26 cellular contexts compared by ENCODE assay signal in genomic region chr1:245588250-245588649, GRCh38.
"Had no signal": no experiment of that assay in that cellular context is flagged by ENCODE, and none has a peak within 500 bp of the region (broad histone marks: within the 10 kb centered on the region; RNA-seq: fewer than 3 reads in every experiment).

No MANE protein-coding gene starts in this region.

- H3K4me1 Mint-ChIP-seq: activated CD4-positive, alpha-beta T cell treated with anti-CD3 and anti-CD28 coated beads, Interleukin-2, amount 10 ng/mL, durations not matched to agents 7 days and 5 days; activated CD8-positive, alpha-beta memory T cell treated with anti-CD3 and anti-CD28 coated beads, Interleukin-2, amount 10 ng/mL, durations not matched to agents 7 days and 5 days; stimulated activated naive B cell treated with anti-CD40 and anti-IgM and Interleukin-4, amounts not matched to agents 10 μg/mL and 1 μg/mL and 100 μg/mL, for 72 hours had no signal

- H3K27ac Mint-ChIP-seq: activated CD4-positive, alpha-beta T cell treated with anti-CD3 and anti-CD28 coated beads, Interleukin-2, amount 10 ng/mL, durations not matched to agents 7 days and 5 days; activated CD8-positive, alpha-beta memory T cell treated with anti-CD3 and anti-CD28 coated beads, Interleukin-2, amount 10 ng/mL, durations not matched to agents 7 days and 5 days; activated CD8-positive, alpha-beta T cell treated with anti-CD3 and anti-CD28 coated beads for 36 hours; natural killer cell treated with Interleukin-12 subunit alpha and Interleukin-12 subunit beta and Interleukin-15 and Interleukin-18, amount 100 ng/mL, for 72 hours; stimulated activated naive B cell treated with anti-CD40 and anti-IgM and Interleukin-4, amounts not matched to agents 10 μg/mL and 1 μg/mL and 100 μg/mL, for 72 hours had no signal

- H3K4me3 Mint-ChIP-seq: activated CD4-positive, alpha-beta T cell treated with anti-CD3 and anti-CD28 coated beads, Interleukin-2, amount 10 ng/mL, durations not matched to agents 7 days and 5 days; activated CD8-positive, alpha-beta memory T cell treated with anti-CD3 and anti-CD28 coated beads, Interleukin-2, amount 10 ng/mL, durations not matched to agents 7 days and 5 days; activated CD8-positive, alpha-beta T cell treated with anti-CD3 and anti-CD28 coated beads for 36 hours; natural killer cell treated with Interleukin-12 subunit alpha and Interleukin-12 subunit beta and Interleukin-15 and Interleukin-18, amount 100 ng/mL, for 72 hours; stimulated activated naive B cell treated with anti-CD40 and anti-IgM and Interleukin-4, amounts not matched to agents 10 μg/mL and 1 μg/mL and 100 μg/mL, for 72 hours had no signal

- H3K27me3 Mint-ChIP-seq: activated CD4-positive, alpha-beta T cell treated with anti-CD3 and anti-CD28 coated beads, Interleukin-2, amount 10 ng/mL, durations not matched to agents 7 days and 5 days; activated CD8-positive, alpha-beta memory T cell treated with anti-CD3 and anti-CD28 coated beads, Interleukin-2, amount 10 ng/mL, durations not matched to agents 7 days and 5 days; activated CD8-positive, alpha-beta T cell treated with anti-CD3 and anti-CD28 coated beads for 36 hours; natural killer cell treated with Interleukin-12 subunit alpha and Interleukin-12 subunit beta and Interleukin-15 and Interleukin-18, amount 100 ng/mL, for 72 hours had no signal

- H3K9me3 Mint-ChIP-seq: activated CD4-positive, alpha-beta T cell treated with anti-CD3 and anti-CD28 coated beads, Interleukin-2, amount 10 ng/mL, durations not matched to agents 7 days and 5 days; activated CD8-positive, alpha-beta T cell treated with anti-CD3 and anti-CD28 coated beads for 36 hours; natural killer cell treated with Interleukin-12 subunit alpha and Interleukin-12 subunit beta and Interleukin-15 and Interleukin-18, amount 100 ng/mL, for 72 hours; stimulated activated naive B cell treated with anti-CD40 and anti-IgM and Interleukin-4, amounts not matched to agents 10 μg/mL and 1 μg/mL and 100 μg/mL, for 72 hours had no signal

- H3K36me3 Mint-ChIP-seq: activated CD8-positive, alpha-beta memory T cell treated with anti-CD3 and anti-CD28 coated beads, Interleukin-2, amount 10 ng/mL, durations not matched to agents 7 days and 5 days; natural killer cell treated with Interleukin-12 subunit alpha and Interleukin-12 subunit beta and Interleukin-15 and Interleukin-18, amount 100 ng/mL, for 72 hours; stimulated activated naive B cell treated with anti-CD40 and anti-IgM and Interleukin-4, amounts not matched to agents 10 μg/mL and 1 μg/mL and 100 μg/mL, for 72 hours had no signal

- ATAC-seq: activated CD8-positive, alpha-beta memory T cell treated with anti-CD3 and anti-CD28 coated beads, Interleukin-2, amount 10 ng/mL, durations not matched to agents 7 days and 5 days; activated CD8-positive, alpha-beta T cell treated with anti-CD3 and anti-CD28 coated beads for 36 hours; body of pancreas; esophagus mucosa; natural killer cell treated with Interleukin-12 subunit alpha and Interleukin-12 subunit beta and Interleukin-15 and Interleukin-18, amount 100 ng/mL, for 72 hours; sciatic nerve; stimulated activated naive B cell treated with anti-CD40 and anti-IgM and Interleukin-4, amounts not matched to agents 10 μg/mL and 1 μg/mL and 100 μg/mL, for 72 hours had no signal

- DNase-seq: activated CD4-positive, alpha-beta T cell treated with anti-CD3 and anti-CD28 coated beads, Interleukin-2, amount 10 ng/mL, durations not matched to agents 7 days and 5 days; activated CD4-positive, CD25-positive, alpha-beta regulatory T cell treated with anti-CD3 and anti-CD28 coated beads, Interleukin-2, amount 50 U/mL, for 72 hours; activated CD8-positive, alpha-beta memory T cell treated with anti-CD3 and anti-CD28 coated beads, Interleukin-2, amount 10 ng/mL, durations not matched to agents 7 days and 5 days; activated CD8-positive, alpha-beta T cell treated with anti-CD3 and anti-CD28 coated beads for 36 hours; activated gamma-delta T cell; activated naive CD4-positive, alpha-beta T cell treated with anti-CD3 and anti-CD28 coated beads, Interleukin-2, amount 50 U/mL, for 16 hours; activated T-cell treated with anti-CD3 and anti-CD28 coated beads for 4 hours; body of pancreas; caudate nucleus; effector memory CD4-positive, alpha-beta T cell; foreskin melanocyte; hippocampal formation; left ventricle myocardium inferior; mammary epithelial cell; occipital lobe; small intestine; stimulated activated CD4-positive, alpha-beta T cell treated with anti-CD3 and anti-CD28 coated beads, Interleukin-15, amount 100 ng/mL, for 24 hours; stimulated activated CD4-positive, alpha-beta T cell treated with anti-CD3 and anti-CD28 coated beads, Interleukin-2, amount 100 ng/mL, for 48 hours; stimulated activated CD8-positive, alpha-beta memory T cell treated with anti-CD3 and anti-CD28 coated beads, Interleukin-4, amount 100 ng/mL, for 48 hours; stimulated activated naive B cell treated with anti-CD40 and anti-IgM and Interleukin-4, amounts not matched to agents 10 μg/mL and 1 μg/mL and 100 μg/mL, for 72 hours; T-helper 1 cell; transverse colon; WERI-Rb-1 had no signal
